ENCODE assay signal across 1 cellular context in the genomic region with DNA sequence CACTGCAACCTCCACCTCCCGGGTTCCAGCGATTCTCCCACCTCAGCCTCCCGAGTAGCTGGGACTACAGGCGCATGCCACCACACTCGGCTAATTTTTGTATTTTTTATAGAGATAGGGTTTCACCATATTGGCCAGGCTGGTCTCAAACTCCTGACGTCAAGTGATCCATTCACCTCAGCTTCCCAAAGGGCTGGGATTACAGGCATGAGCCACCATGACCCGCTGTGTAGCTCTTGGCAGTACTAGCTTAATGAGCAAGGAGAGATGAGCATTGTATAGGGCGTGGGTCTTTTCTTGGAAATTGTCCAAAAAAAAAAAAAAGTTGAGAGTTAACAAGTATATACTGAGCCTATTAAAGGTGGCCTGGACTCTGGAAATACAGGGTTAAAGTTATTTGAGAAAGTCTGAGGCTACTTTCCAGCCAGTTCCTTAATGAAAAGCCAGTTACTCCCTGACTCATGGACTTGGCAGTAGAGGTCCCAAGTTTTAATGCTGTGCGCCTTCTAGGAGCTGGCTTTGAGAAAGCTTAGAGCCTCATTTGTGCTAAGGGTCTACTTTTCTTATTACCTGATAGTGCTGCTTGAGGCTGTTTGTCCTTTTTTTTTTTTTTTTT.
A peak's percentile ranks its signal among the peaks of the same experiment; 100 is the strongest.
TF ChIP-seq lines count a peak whose summit lies in the region.

No MANE protein-coding gene starts in this region.

TF ChIP-seq in HEK293, 187 proteins besides CTCF, POLR2A, EP300 and RAD21 (continued from another document):
- TF ChIP-seq, protein P1, sequence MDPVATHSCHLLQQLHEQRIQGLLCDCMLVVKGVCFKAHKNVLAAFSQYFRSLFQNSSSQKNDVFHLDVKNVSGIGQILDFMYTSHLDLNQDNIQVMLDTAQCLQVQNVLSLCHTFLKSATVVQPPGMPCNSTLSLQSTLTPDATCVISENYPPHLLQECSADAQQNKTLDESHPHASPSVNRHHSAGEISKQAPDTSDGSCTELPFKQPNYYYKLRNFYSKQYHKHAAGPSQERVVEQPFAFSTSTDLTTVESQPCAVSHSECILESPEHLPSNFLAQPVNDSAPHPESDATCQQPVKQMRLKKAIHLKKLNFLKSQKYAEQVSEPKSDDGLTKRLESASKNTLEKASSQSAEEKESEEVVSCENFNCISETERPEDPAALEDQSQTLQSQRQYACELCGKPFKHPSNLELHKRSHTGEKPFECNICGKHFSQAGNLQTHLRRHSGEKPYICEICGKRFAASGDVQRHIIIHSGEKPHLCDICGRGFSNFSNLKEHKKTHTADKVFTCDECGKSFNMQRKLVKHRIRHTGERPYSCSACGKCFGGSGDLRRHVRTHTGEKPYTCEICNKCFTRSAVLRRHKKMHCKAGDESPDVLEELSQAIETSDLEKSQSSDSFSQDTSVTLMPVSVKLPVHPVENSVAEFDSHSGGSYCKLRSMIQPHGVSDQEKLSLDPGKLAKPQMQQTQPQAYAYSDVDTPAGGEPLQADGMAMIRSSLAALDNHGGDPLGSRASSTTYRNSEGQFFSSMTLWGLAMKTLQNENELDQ (tag by site-specific recombination; IDR thresholded peaks at IDR 0.05; ENCODE audit: low read depth) = no peak
- TF ChIP-seq ZNF629 (tag by site-specific recombination; IDR thresholded peaks at IDR 0.05) = peak; percentile 51; the same call in 1 of the 2 replicates
